22 cellular contexts compared by ENCODE assay signal in genomic region chr7:136339464-136339863, GRCh38.
"Had no signal": no experiment of that assay in that cellular context is flagged by ENCODE, and none has a peak within 500 bp of the region (broad histone marks: within the 10 kb centered on the region; RNA-seq: fewer than 3 reads in every experiment).

No MANE protein-coding gene starts in this region.

- H3K4me1 ChIP-seq: breast epithelium, colonic mucosa, prostate gland, spleen, upper lobe of left lung had no signal

- H3K27me3 ChIP-seq: breast epithelium, colonic mucosa, neutrophil, ovary, spleen, upper lobe of left lung had no signal

- H3K27ac ChIP-seq: breast epithelium, colonic mucosa, dorsolateral prefrontal cortex, neutrophil, ovary, prostate gland, spleen, thoracic aorta, upper lobe of left lung had no signal

- H3K4me3 ChIP-seq: breast epithelium, colonic mucosa, dorsolateral prefrontal cortex, ovary, prostate gland, spleen, thoracic aorta, upper lobe of left lung had no signal

- DNase-seq: activated CD4-positive, alpha-beta T cell treated with anti-CD3 and anti-CD28 coated beads, Interleukin-2, amount 10 ng/mL, durations not matched to agents 24 days and 14 days; activated CD8-positive, alpha-beta memory T cell treated with anti-CD3 and anti-CD28 coated beads, Interleukin-2, amount 10 ng/mL, durations not matched to agents 7 days and 5 days; activated CD8-positive, alpha-beta T cell treated with anti-CD3 and anti-CD28 coated beads for 36 hours; activated effector memory CD4-positive, alpha-beta T cell treated with anti-CD3 and anti-CD28 coated beads, Interleukin-2, amount 50 U/mL, for 16 hours; activated naive CD4-positive, alpha-beta T cell treated with anti-CD3 and anti-CD28 coated beads, Interleukin-2, amount 10 ng/mL, durations not matched to agents 7 days and 5 days; activated T-cell treated with anti-CD3 and anti-CD28 coated beads for 4 hours; anterior cingulate cortex; colonic mucosa; dorsolateral prefrontal cortex; effector memory CD8-positive, alpha-beta T cell; hippocampal formation; ovary; spleen; stimulated activated CD4-positive, alpha-beta T cell treated with anti-CD3 and anti-CD28 coated beads, Interleukin-4, amount 100 ng/mL, for 24 hours; stimulated activated naive CD4-positive, alpha-beta T cell treated with Interleukin-2 at 50 U/mL for 16 hours; T-helper 17 cell; upper lobe of left lung had no signal

- H3K36me3 ChIP-seq: breast epithelium, colonic mucosa, neutrophil, ovary, prostate gland, spleen, thoracic aorta, upper lobe of left lung had no signal

- ATAC-seq: activated CD8-positive, alpha-beta memory T cell treated with anti-CD3 and anti-CD28 coated beads, Interleukin-2, amount 10 ng/mL, durations not matched to agents 7 days and 5 days; activated CD8-positive, alpha-beta T cell treated with anti-CD3 and anti-CD28 coated beads for 36 hours; effector memory CD8-positive, alpha-beta T cell; esophagus mucosa; T-helper 17 cell had no signal

- H3K9me3 ChIP-seq: breast epithelium, colonic mucosa, neutrophil, ovary, prostate gland, spleen, thoracic aorta, upper lobe of left lung had no signal
